Comparison of ENCODE assay signal across 1 cellular context in the genomic region with DNA sequence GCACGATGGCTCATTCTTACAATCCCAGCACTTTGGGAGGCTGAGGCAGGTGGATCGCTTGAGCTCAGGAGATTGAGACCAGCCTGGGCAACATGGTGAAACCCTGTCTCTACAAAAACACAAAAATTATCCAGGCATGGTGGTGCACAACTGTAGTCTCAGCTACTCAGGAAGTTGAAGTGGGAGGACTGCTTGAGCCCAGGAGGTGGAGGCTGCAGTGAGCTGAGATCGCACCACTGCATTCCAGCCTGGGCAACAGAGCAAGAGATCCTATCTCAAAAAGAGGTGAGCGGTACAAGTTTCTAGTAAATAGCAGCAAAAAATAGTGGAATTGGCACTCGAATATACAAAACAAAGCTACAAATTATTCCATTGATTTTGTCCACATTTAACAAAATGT. TPM values are rescaled to one million over a fixed set of nuclear protein-coding genes. Genes with fewer than 3 reads are reported as not detected.
"Had no signal": no experiment of that assay in that cellular context is flagged by ENCODE, and none has a peak within 500 bp of the region (broad histone marks: within the 10 kb centered on the region; RNA-seq: fewer than 3 reads in every experiment).

No MANE protein-coding gene starts in this region.

RNA-seq across cellular contexts. Expression of a gene that starts 31.2 kb away (rescaled TPM):
- total RNA-seq: epithelial cell of proximal tubule had no signal
